Comparison of ENCODE assay signal across 11 cellular contexts in genomic region chr2:32688511-32688910, GRCh38.
A peak's percentile ranks its signal among the peaks of the same experiment; 100 is the strongest.
DNase-seq lines count a peak whose midpoint lies in the region; ATAC-seq and TF ChIP-seq lines count a peak whose summit lies in the region.
"Had no signal": no experiment of that assay in that cellular context is flagged by ENCODE, and none has a peak within 500 bp of the region (broad histone marks: within the 10 kb centered on the region; RNA-seq: fewer than 3 reads in every experiment).

No MANE protein-coding gene starts in this region.

- ATAC-seq in GM18498 (IDR thresholded peaks at IDR 0.05; ENCODE audit: unreplicated experiment) (peak; percentile 77), HG02610 (IDR thresholded peaks at IDR 0.05; ENCODE audit: unreplicated experiment) (peak; percentile 83)
- ATAC-seq: left ventricle myocardium superior, upper lobe of right lung had no signal

- no peak overlapping the region for H3K4me3 Mint-ChIP-seq in Calu3 (ENCODE audit: low read depth, unreplicated experiment)
- H3K4me3 Mint-ChIP-seq in glutamatergic neuron (ENCODE audit: unreplicated experiment), result no peak overlapping the region
- H3K4me3 Mint-ChIP-seq: dendritic cell treated with granulocyte-macrophage colony-stimulating factor and Interleukin-4, amounts not matched to agents 40 ng/mL and 50 ng/mL, for 4 days had no signal

- intact Hi-C loops in Calu3 (cut with micrococcal nuclease; ENCODE audit: unreplicated experiment), result no loop called here

- no peaks in the 10 kb centered on the region for H3K27me3 Mint-ChIP-seq in Calu3 (ENCODE audit: unreplicated experiment)
- H3K27me3 Mint-ChIP-seq in glutamatergic neuron (ENCODE audit: unreplicated experiment), result no peaks in the 10 kb centered on the region
- H3K27me3 Mint-ChIP-seq: dendritic cell treated with granulocyte-macrophage colony-stimulating factor and Interleukin-4, amounts not matched to agents 40 ng/mL and 50 ng/mL, for 4 days had no signal

- POLR2A ChIA-PET in HEK293T (lab: Yijun Ruan, JAX), result no interaction called here

- no peaks in the 10 kb centered on the region for H3K36me3 Mint-ChIP-seq in Calu3 (ENCODE audit: insufficient read depth, unreplicated experiment)
- no peaks in the 10 kb centered on the region for H3K36me3 Mint-ChIP-seq in glutamatergic neuron (ENCODE audit: unreplicated experiment)

- CTCF ChIA-PET in HEK293T (lab: Yijun Ruan, JAX), result no interaction called here
- CTCF ChIA-PET in Calu3 (lab: Charles Lee), result interaction anchor here (0.5 kb wide), 1 partner anchor 1794 kb away, joined by 3 read pairs; no protein-coding TSS in a partner anchor

- H3K4me1 Mint-ChIP-seq in Calu3 (ENCODE audit: low read depth, unreplicated experiment) (no peaks in the 10 kb centered on the region), glutamatergic neuron (ENCODE audit: low read depth, unreplicated experiment) (no peaks in the 10 kb centered on the region)

- TF ChIP-seq CTCF in fibroblast of villous mesenchyme (IDR thresholded peaks at IDR 0.05; ENCODE audit: insufficient read depth, low read depth, low read length) (no peak), Calu3 (IDR thresholded peaks at IDR 0.05; ENCODE audit: unreplicated experiment) (no peak), glutamatergic neuron (IDR thresholded peaks at IDR 0.05; ENCODE audit: partially characterized antibody, unreplicated experiment) (no peak)

- BruUV-seq in Calu3 (replicated peaks; lab: Mats Ljungman, UMichigan), result no TSS peak

- DNase-seq in NCI-H226 (peak; percentile 67), fibroblast of villous mesenchyme (ENCODE audit: low read depth) (peak; percentile 58), HEK293T (ENCODE audit: extremely low spot score) (no peak), Calu3 (no peak), NCI-H2227 treated with DMSO at 0.1 percent for 48 hours (lab: John Stamatoyannopoulos, UW) (no peak), glutamatergic neuron (no peak)
- DNase-seq: left ventricle myocardium superior, upper lobe of right lung had no signal

- no peak overlapping the region for H3K4me3 ChIP-seq in fibroblast of villous mesenchyme (ENCODE audit: low read depth, low read length)
- H3K4me3 ChIP-seq: upper lobe of right lung had no signal

- H3K27ac Mint-ChIP-seq in Calu3 (ENCODE audit: unreplicated experiment) (no peak overlapping the region), glutamatergic neuron (ENCODE audit: unreplicated experiment) (no peak overlapping the region)
- H3K27ac Mint-ChIP-seq: dendritic cell treated with granulocyte-macrophage colony-stimulating factor and Interleukin-4, amounts not matched to agents 40 ng/mL and 50 ng/mL, for 4 days had no signal

- H3K9me3 Mint-ChIP-seq in Calu3 (ENCODE audit: low read depth, unreplicated experiment) (no peaks in the 10 kb centered on the region), glutamatergic neuron (ENCODE audit: unreplicated experiment) (no peaks in the 10 kb centered on the region)
- H3K9me3 Mint-ChIP-seq: dendritic cell treated with granulocyte-macrophage colony-stimulating factor and Interleukin-4, amounts not matched to agents 40 ng/mL and 50 ng/mL, for 4 days had no signal

TF ChIP-seq in HEK293T, 16 proteins besides CTCF, POLR2A, EP300 and RAD21:
- TF ChIP-seq BHLHE40 (IDR thresholded peaks at IDR 0.05; ENCODE audit: borderline replicate concordance), result no peak
- TF ChIP-seq SUZ12 (IDR thresholded peaks at IDR 0.05), result no peak
- no peak for TF ChIP-seq SP1 (IDR thresholded peaks at IDR 0.05)
- no peak for TF ChIP-seq FOXA1 (IDR thresholded peaks at IDR 0.05)
- TF ChIP-seq ARNT (IDR thresholded peaks at IDR 0.05), result no peak
- TF ChIP-seq PKNOX1 (IDR thresholded peaks at IDR 0.05), result no peak
- no peak for TF ChIP-seq ZNF384 (IDR thresholded peaks at IDR 0.05)
- no peak for TF ChIP-seq FOXM1 (IDR thresholded peaks at IDR 0.05; ENCODE audit: borderline replicate concordance)
- TF ChIP-seq ELF4 (IDR thresholded peaks at IDR 0.05), result no peak

Comparison
In these comparisons a context has a peak if more than half of its experiments do, and no peak if none do; other contexts are left out.
1. DNase-seq: peak in NCI-H226 (single experiment) and fibroblast of villous mesenchyme (single experiment); none in HEK293T (single experiment), Calu3 (single experiment), NCI-H2227 treated with DMSO at 0.1 percent for 48 hours (single experiment) and glutamatergic neuron (single experiment).